ENCODE assay signal across 1 cellular context in genomic region chr3:188180114-188180513, GRCh38.
TF ChIP-seq lines count a peak whose summit lies in the region.

No MANE protein-coding gene starts in this region.

TF ChIP-seq in SK-N-SH treated with all-trans-retinoic acid at 6 μM for 48 hours, 23 proteins besides CTCF, POLR2A, EP300 and RAD21 (continued from another document):
- TF ChIP-seq PATZ1 (CRISPR knock-in tag; IDR thresholded peaks at IDR 0.05; ENCODE audit: borderline replicate concordance) (no peak), ESRRG (CRISPR knock-in tag; IDR thresholded peaks at IDR 0.05) (no peak)
TF ChIP-seq in SK-N-SH treated with all-trans-retinoic acid at 6 μM for 48 hours: peak in this region for 0.
